In the genomic region with DNA sequence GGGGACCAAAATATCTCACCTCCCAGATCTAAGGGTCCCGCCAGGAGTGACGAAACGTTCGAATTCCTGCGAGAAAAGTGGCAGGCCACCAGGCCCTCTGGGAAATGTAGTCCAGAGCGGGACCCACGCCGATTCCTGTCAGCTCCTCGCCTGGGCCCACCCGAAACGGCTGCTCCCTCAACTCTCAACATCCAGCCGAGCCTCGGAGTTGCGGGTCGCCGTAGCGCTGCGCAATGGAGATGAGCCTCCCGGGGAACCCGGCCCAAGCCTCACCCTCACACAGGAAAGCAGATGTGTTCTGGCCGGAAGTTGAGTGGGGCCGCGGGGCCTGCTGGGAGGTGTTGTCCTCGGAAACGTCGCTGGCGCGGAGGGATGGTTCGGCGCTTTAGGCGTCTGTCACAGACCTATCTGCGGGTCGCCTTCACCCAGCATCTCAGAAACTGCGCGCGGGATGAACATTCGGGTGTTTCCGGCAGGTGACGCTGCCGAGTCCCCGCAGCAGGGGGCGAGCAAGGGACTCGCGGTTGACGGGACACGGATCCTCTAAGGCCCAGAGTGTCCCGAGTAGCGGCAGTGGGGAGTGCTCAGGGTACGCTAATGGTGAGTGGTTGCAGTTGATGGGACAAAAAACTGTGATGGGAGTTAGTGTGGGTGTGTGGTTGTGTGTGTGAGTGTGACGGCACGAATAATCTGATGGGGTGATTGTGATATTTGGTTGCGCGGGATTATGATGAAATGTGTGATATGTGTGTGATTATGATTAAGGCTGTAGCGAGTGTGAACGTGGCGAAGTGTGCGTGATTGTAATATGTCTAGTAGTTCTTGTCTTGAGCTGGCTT, we compare ENCODE assay signal across 8 cellular contexts. TPM values are rescaled to one million over a fixed set of nuclear protein-coding genes. Genes with fewer than 3 reads are reported as not detected.
DNase-seq lines count a peak whose midpoint lies in the region; ATAC-seq, FAIRE-seq and TF ChIP-seq lines count a peak whose summit lies in the region.

A gene (plus strand): TSS at position 341 of the 839 bp plus-strand sequence. CDS start 6,439 bp downstream, outside the sequence.
A gene (minus strand): TSS at position 300 of the 839 bp plus-strand sequence. CDS start 1,124 bp downstream, outside the sequence.

- H3K4me1 Mint-ChIP-seq in activated naive CD8-positive, alpha-beta T cell treated with anti-CD3 and anti-CD28 coated beads for 36 hours, result peaks cover 14% of the 10 kb centered on the region
- peaks cover 4% of the 10 kb centered on the region for H3K4me1 Mint-ChIP-seq in glutamatergic neuron (ENCODE audit: low read depth, unreplicated experiment)

- H3K36me3 Mint-ChIP-seq in activated naive CD8-positive, alpha-beta T cell treated with anti-CD3 and anti-CD28 coated beads for 36 hours, result peaks cover 78% of the 10 kb centered on the region
- H3K36me3 Mint-ChIP-seq in glutamatergic neuron (ENCODE audit: unreplicated experiment), result peaks cover 15% of the 10 kb centered on the region

- H3K4me3 Mint-ChIP-seq in activated naive CD8-positive, alpha-beta T cell treated with anti-CD3 and anti-CD28 coated beads for 36 hours, result peak within 1 kb of the TSS; percentile 89
- H3K4me3 Mint-ChIP-seq in glutamatergic neuron (ENCODE audit: unreplicated experiment), result peak within 1 kb of the TSS; percentile 95

- DNase-seq in D721Med (ENCODE audit: insufficient read length, low spot score) (peak; percentile 58), SK-N-DZ (ENCODE audit: low spot score) (peak; percentile 95), glutamatergic neuron (peak; percentile 96), omental fat pad (ENCODE audit: low spot score) (peak; percentile 74)
- peak; percentile 95 for DNase-seq in activated naive CD8-positive, alpha-beta T cell treated with anti-CD3 and anti-CD28 coated beads for 36 hours

- peak; percentile 70 for FAIRE-seq in D721Med (lab: Jason Lieb, UNC)

- no peak for TF ChIP-seq RAD21 in Ishikawa (IDR thresholded peaks at IDR 0.05; ENCODE audit: low read depth)

- no peaks in the 10 kb centered on the region for H3K27me3 Mint-ChIP-seq in activated naive CD8-positive, alpha-beta T cell treated with anti-CD3 and anti-CD28 coated beads for 36 hours
- H3K27me3 Mint-ChIP-seq in glutamatergic neuron (ENCODE audit: unreplicated experiment), result peaks cover 2% of the 10 kb centered on the region

- peaks cover 32% of the 10 kb centered on the region for H3K9me3 Mint-ChIP-seq in activated naive CD8-positive, alpha-beta T cell treated with anti-CD3 and anti-CD28 coated beads for 36 hours
- peaks cover 6% of the 10 kb centered on the region for H3K9me3 Mint-ChIP-seq in glutamatergic neuron (ENCODE audit: unreplicated experiment)

- peak within 1 kb of the TSS; percentile 59 for H3K27ac ChIP-seq in temporal lobe (ENCODE audit: low read depth, low read length)

- peak; percentile 86 for ATAC-seq in GM21515 (IDR thresholded peaks at IDR 0.05; ENCODE audit: unreplicated experiment)
- ATAC-seq in omental fat pad (ENCODE audit: low FRiP score), result peak; percentile 94

- H3K27ac Mint-ChIP-seq in activated naive CD8-positive, alpha-beta T cell treated with anti-CD3 and anti-CD28 coated beads for 36 hours, result peak within 1 kb of the TSS; percentile 95
- peak within 1 kb of the TSS; percentile 87 for H3K27ac Mint-ChIP-seq in glutamatergic neuron (ENCODE audit: unreplicated experiment)

- TF ChIP-seq CTCF in D721Med (IDR thresholded peaks at IDR 0.05; ENCODE audit: insufficient read depth, missing control alignments), result peak; percentile 55
- TF ChIP-seq CTCF in glutamatergic neuron (IDR thresholded peaks at IDR 0.05; ENCODE audit: partially characterized antibody, unreplicated experiment), result peak; percentile 80
- no peak for TF ChIP-seq CTCF in omental fat pad (IDR thresholded peaks at IDR 0.05)

- TF ChIP-seq EP300 in Ishikawa (IDR thresholded peaks at IDR 0.05; ENCODE audit: borderline replicate concordance), result no peak

TF ChIP-seq in Ishikawa, 13 proteins besides CTCF, POLR2A, EP300 and RAD21:
- TF ChIP-seq TAF1 (IDR thresholded peaks at IDR 0.05; ENCODE audit: low read depth), result no peak
- 0 out of 2 replicates have a peak, but pooled peaks have one; percentile 29 for TF ChIP-seq CREB1 (IDR thresholded peaks at IDR 0.05; ENCODE audit: low read depth)

RNA-seq across cellular contexts. Expression of the first gene that starts in this region (rescaled TPM):
- polyA plus RNA-seq in SK-N-DZ (2014; cell fraction: cytosol; rRNA removed), result 7.3 and 12.6 TPM in 2 replicates
- polyA plus RNA-seq in SK-N-DZ (2014; cell fraction: nucleus; rRNA removed), result 7.1 and 7.6 TPM in 2 replicates
- total RNA-seq in activated naive CD8-positive, alpha-beta T cell treated with anti-CD3 and anti-CD28 coated beads for 36 hours, result 1 to 10 TPM; 9.5 to 9.8 TPM
- 9.3 TPM for total RNA-seq in glutamatergic neuron (ENCODE audit: unreplicated experiment)
- 10 to 100 TPM in 2 of 4 donors, 1 to 10 TPM in 2; 5.6 to 13.2 (median 8.4) TPM for total RNA-seq in omental fat pad
- 27.3 TPM for total RNA-seq in temporal lobe

RNA-seq across cellular contexts. Expression of the second gene that starts in this region (rescaled TPM):
- 3.8 and 4.3 TPM in 2 replicates for polyA plus RNA-seq in SK-N-DZ (2014; cell fraction: cytosol; rRNA removed)
- 4.4 and 6.4 TPM in 2 replicates for polyA plus RNA-seq in SK-N-DZ (2014; cell fraction: nucleus; rRNA removed)
- total RNA-seq in activated naive CD8-positive, alpha-beta T cell treated with anti-CD3 and anti-CD28 coated beads for 36 hours, result 1 to 10 TPM; 8.4 to 9.4 TPM
- total RNA-seq in glutamatergic neuron (ENCODE audit: unreplicated experiment) (4.5 TPM), omental fat pad (1 to 10 TPM; 1.7 to 3.9 (median 3.2) TPM), temporal lobe (6.1 TPM)

Comparison
In these comparisons a context has a peak if more than half of its experiments do, and no peak if none do; other contexts are left out.
1. Peak in every context shown above with its lines: DNase-seq, ATAC-seq and H3K27ac ChIP-seq.
2. CTCF ChIP-seq: peak in D721Med (single experiment) and glutamatergic neuron (single experiment); none in omental fat pad (0 of 3).